ENCODE assay signal across 1 cellular context in the genomic region with DNA sequence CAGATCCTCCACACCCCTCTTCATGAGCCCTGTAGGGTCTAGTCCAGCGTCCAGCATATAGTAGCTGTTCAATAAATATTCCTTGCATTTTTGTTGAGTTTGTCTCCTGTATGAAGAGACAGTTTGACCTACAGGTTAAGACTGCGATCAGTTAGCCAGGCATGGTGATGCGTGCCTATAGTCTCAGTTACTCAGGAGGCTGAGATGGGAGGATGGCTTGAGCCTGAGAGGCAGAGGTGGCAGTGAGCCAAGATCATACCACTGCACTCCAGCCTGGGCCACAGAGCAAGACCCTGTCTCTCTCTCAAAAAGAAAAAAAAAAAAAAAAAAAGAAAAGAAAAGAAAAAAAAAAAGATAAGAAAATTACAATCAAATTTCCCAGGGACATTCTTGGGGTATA.
TF ChIP-seq lines count a peak whose summit lies in the region.

No MANE protein-coding gene starts in this region.

TF ChIP-seq in WTC11, 78 proteins besides CTCF, POLR2A, EP300 and RAD21 (continued from another document):
- TF ChIP-seq, protein P1, sequence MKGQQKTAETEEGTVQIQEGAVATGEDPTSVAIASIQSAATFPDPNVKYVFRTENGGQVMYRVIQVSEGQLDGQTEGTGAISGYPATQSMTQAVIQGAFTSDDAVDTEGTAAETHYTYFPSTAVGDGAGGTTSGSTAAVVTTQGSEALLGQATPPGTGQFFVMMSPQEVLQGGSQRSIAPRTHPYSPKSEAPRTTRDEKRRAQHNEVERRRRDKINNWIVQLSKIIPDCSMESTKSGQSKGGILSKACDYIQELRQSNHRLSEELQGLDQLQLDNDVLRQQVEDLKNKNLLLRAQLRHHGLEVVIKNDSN (CRISPR knock-in tag; IDR thresholded peaks at IDR 0.05) = no peak
- TF ChIP-seq SP1 (CRISPR knock-in tag; conservative IDR thresholded peaks at IDR 0.05) (no peak), ZNF396 (CRISPR knock-in tag; IDR thresholded peaks at IDR 0.05; ENCODE audit: borderline replicate concordance) (no peak), ATF1 (CRISPR knock-in tag; IDR thresholded peaks at IDR 0.05) (no peak), NR1H2 (CRISPR knock-in tag; IDR thresholded peaks at IDR 0.05) (no peak), FOXK1 (CRISPR knock-in tag; IDR thresholded peaks at IDR 0.05) (no peak), GRHL2 (CRISPR knock-in tag; IDR thresholded peaks at IDR 0.05; ENCODE audit: insufficient replicate concordance, severe bottlenecking) (no peak), MYBL2 (CRISPR knock-in tag; IDR thresholded peaks at IDR 0.05) (no peak), MXD4 (CRISPR knock-in tag; IDR thresholded peaks at IDR 0.05; ENCODE audit: borderline replicate concordance) (no peak), NR2C2 (CRISPR knock-in tag; IDR thresholded peaks at IDR 0.05) (no peak)
- TF ChIP-seq, protein P2, sequence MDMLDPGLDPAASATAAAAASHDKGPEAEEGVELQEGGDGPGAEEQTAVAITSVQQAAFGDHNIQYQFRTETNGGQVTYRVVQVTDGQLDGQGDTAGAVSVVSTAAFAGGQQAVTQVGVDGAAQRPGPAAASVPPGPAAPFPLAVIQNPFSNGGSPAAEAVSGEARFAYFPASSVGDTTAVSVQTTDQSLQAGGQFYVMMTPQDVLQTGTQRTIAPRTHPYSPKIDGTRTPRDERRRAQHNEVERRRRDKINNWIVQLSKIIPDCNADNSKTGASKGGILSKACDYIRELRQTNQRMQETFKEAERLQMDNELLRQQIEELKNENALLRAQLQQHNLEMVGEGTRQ (CRISPR knock-in tag; IDR thresholded peaks at IDR 0.05) = no peak
